22 cellular contexts compared by ENCODE assay signal in genomic region chr5:58979090-58979489, GRCh38.
DNase-seq lines count a peak whose midpoint lies in the region; ATAC-seq and TF ChIP-seq lines count a peak whose summit lies in the region.
"Had no signal": no experiment of that assay in that cellular context is flagged by ENCODE, and none has a peak within 500 bp of the region (broad histone marks: within the 10 kb centered on the region; RNA-seq: fewer than 3 reads in every experiment).

No MANE protein-coding gene starts in this region.

- no peak overlapping the region for H3K4me3 ChIP-seq in fibroblast of the aortic adventitia (ENCODE audit: low read depth, low read length)
- H3K4me3 ChIP-seq: HAP-1, K562, PC-9 had no signal

- no peak overlapping the region for H3K27ac ChIP-seq in RWPE1
- H3K27ac ChIP-seq: PC-9 had no signal

- DNase-seq in T-helper 1 cell (no peak), natural killer cell (no peak), fibroblast of the aortic adventitia (ENCODE audit: low read depth) (peak; percentile 16), RWPE1 (ENCODE audit: low spot score) (no peak), NCI-H748 (lab: John Stamatoyannopoulos, UW; ENCODE audit: unreplicated experiment) (no peak)
- no peak for DNase-seq in natural killer cell treated with Interleukin-12 subunit alpha and Interleukin-12 subunit beta and Interleukin-15 and Interleukin-18, amount 100 ng/mL, for 72 hours (ENCODE audit: low spot score)
- DNase-seq: 8988T, GOT3, HFFc6, Kasumi-1, MV-4-11, NCI-H1105, NCI-H1436 treated with DMSO at 0.1 percent for 48 hours, NCI-H187 treated with DMSO at 0.1 percent for 48 hours, NCI-H2107, NCI-H524, NCI-H774, PC-9, SHP77 treated with DMSO at 0.1 percent for 48 hours had no signal

- no peaks in the 10 kb centered on the region for H3K27me3 Mint-ChIP-seq in T-helper 1 cell treated with Interleukin-12 subunit alpha and Interleukin-12 subunit beta and Interleukin-4 antibody, amounts not matched to agents 30 μg/mL and 1 μg/mL, for 36 hours (ENCODE audit: low read depth)
- H3K27me3 Mint-ChIP-seq in natural killer cell (ENCODE audit: low read depth in 2 of 2): no peaks in the 10 kb centered on the region
- H3K27me3 Mint-ChIP-seq in natural killer cell treated with Interleukin-12 subunit alpha and Interleukin-12 subunit beta and Interleukin-15 and Interleukin-18, amount 100 ng/mL, for 72 hours: no peaks in the 10 kb centered on the region

- TF ChIP-seq CTCF in natural killer cell (IDR thresholded peaks at IDR 0.05): no peak
- no peak for TF ChIP-seq CTCF in fibroblast of the aortic adventitia (IDR thresholded peaks at IDR 0.05; ENCODE audit: insufficient read depth, low read length)
- TF ChIP-seq CTCF in RWPE1 (conservative IDR thresholded peaks at IDR 0.05; ENCODE audit: low read depth): no peak

- H3K4me3 Mint-ChIP-seq in T-helper 1 cell treated with Interleukin-12 subunit alpha and Interleukin-12 subunit beta and Interleukin-4 antibody, amounts not matched to agents 30 μg/mL and 1 μg/mL, for 36 hours: no peak overlapping the region
- H3K4me3 Mint-ChIP-seq in natural killer cell: no peak overlapping the region
- no peak overlapping the region for H3K4me3 Mint-ChIP-seq in natural killer cell treated with Interleukin-12 subunit alpha and Interleukin-12 subunit beta and Interleukin-15 and Interleukin-18, amount 100 ng/mL, for 72 hours
- H3K4me3 Mint-ChIP-seq: HFFc6 had no signal

- POLR2A ChIA-PET in RWPE1 (lab: Yijun Ruan, JAX; ENCODE audit: low non-redundant PET): no interaction called here

- intact Hi-C loops in natural killer cell (cut with micrococcal nuclease): no loop called here

- peaks cover 14% of the 10 kb centered on the region for H3K4me1 Mint-ChIP-seq in T-helper 1 cell treated with Interleukin-12 subunit alpha and Interleukin-12 subunit beta and Interleukin-4 antibody, amounts not matched to agents 30 μg/mL and 1 μg/mL, for 36 hours (ENCODE audit: low read depth)
- H3K4me1 Mint-ChIP-seq in natural killer cell: peaks cover 8 to 31% of the 10 kb centered on the region in 2 donors
- H3K4me1 Mint-ChIP-seq in natural killer cell treated with Interleukin-12 subunit alpha and Interleukin-12 subunit beta and Interleukin-15 and Interleukin-18, amount 100 ng/mL, for 72 hours (ENCODE audit: low read depth in 2 of 2): peaks cover 5 to 21% of the 10 kb centered on the region in 2 donors

- H3K9me3 Mint-ChIP-seq in T-helper 1 cell treated with Interleukin-12 subunit alpha and Interleukin-12 subunit beta and Interleukin-4 antibody, amounts not matched to agents 30 μg/mL and 1 μg/mL, for 36 hours: no peaks in the 10 kb centered on the region
- no peaks in the 10 kb centered on the region for H3K9me3 Mint-ChIP-seq in natural killer cell
- H3K9me3 Mint-ChIP-seq in natural killer cell treated with Interleukin-12 subunit alpha and Interleukin-12 subunit beta and Interleukin-15 and Interleukin-18, amount 100 ng/mL, for 72 hours: no peaks in the 10 kb centered on the region
- H3K9me3 Mint-ChIP-seq: HFFc6 had no signal

- CTCF ChIA-PET in RWPE1 (lab: Yijun Ruan, JAX): no interaction called here

- H3K36me3 Mint-ChIP-seq in T-helper 1 cell treated with Interleukin-12 subunit alpha and Interleukin-12 subunit beta and Interleukin-4 antibody, amounts not matched to agents 30 μg/mL and 1 μg/mL, for 36 hours (ENCODE audit: low read depth): peaks cover 71% of the 10 kb centered on the region
- H3K36me3 Mint-ChIP-seq in natural killer cell: peaks cover 34% of the 10 kb centered on the region
- H3K36me3 Mint-ChIP-seq in natural killer cell treated with Interleukin-12 subunit alpha and Interleukin-12 subunit beta and Interleukin-15 and Interleukin-18, amount 100 ng/mL, for 72 hours: peaks cover 46% of the 10 kb centered on the region

- H3K27ac Mint-ChIP-seq in T-helper 1 cell treated with Interleukin-12 subunit alpha and Interleukin-12 subunit beta and Interleukin-4 antibody, amounts not matched to agents 30 μg/mL and 1 μg/mL, for 36 hours: peak overlapping the region; percentile 47
- H3K27ac Mint-ChIP-seq in natural killer cell: peak overlapping the region; percentile 17 to 74
- no peak overlapping the region for H3K27ac Mint-ChIP-seq in natural killer cell treated with Interleukin-12 subunit alpha and Interleukin-12 subunit beta and Interleukin-15 and Interleukin-18, amount 100 ng/mL, for 72 hours
- H3K27ac Mint-ChIP-seq: HFFc6 had no signal

- no peak for ATAC-seq in natural killer cell
- no peak for ATAC-seq in natural killer cell treated with Interleukin-12 subunit alpha and Interleukin-12 subunit beta and Interleukin-15 and Interleukin-18, amount 100 ng/mL, for 72 hours
- ATAC-seq: K562 had no signal

Comparison
In these comparisons a context has a peak if more than half of its experiments do, and no peak if none do; other contexts are left out.
1. H3K27ac Mint-ChIP-seq: peak in T-helper 1 cell treated with Interleukin-12 subunit alpha and Interleukin-12 subunit beta and Interleukin-4 antibody, amounts not matched to agents 30 μg/mL and 1 μg/mL, for 36 hours (single experiment) and natural killer cell (2 of 2); none in natural killer cell treated with Interleukin-12 subunit alpha and Interleukin-12 subunit beta and Interleukin-15 and Interleukin-18, amount 100 ng/mL, for 72 hours (0 of 2).